ENCODE assay signal across 8 cellular contexts in the genomic region with DNA sequence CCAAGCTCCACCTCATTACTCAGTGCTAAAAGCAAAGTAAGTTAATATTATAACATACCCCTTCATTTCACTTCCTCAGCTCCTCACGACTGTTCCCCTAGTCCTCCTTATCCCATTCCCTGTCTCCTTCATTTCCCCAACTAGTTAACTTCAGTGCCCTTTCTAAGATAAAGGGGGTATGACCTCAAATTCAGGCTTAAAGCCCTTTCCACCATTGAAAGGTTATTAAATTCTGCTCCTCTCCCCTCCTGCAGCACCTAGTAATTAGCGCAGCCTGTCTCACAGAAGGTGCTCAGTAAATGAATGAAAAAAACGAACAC. TPM values are rescaled to one million over a fixed set of nuclear protein-coding genes. Genes with fewer than 3 reads are reported as not detected.
DNase-seq lines count a peak whose midpoint lies in the region; ATAC-seq and TF ChIP-seq lines count a peak whose summit lies in the region.

No MANE protein-coding gene starts in this region.

- H3K23ac ChIP-seq in IMR-90 (ENCODE audit: low read depth, low read length) = peak overlapping the region; percentile 73; the same call in 1 of the 2 replicates

- H3K36me3 Mint-ChIP-seq in central memory CD8-positive, alpha-beta T cell (ENCODE audit: insufficient read depth) = peaks cover 9% of the 10 kb centered on the region

- peak overlapping the region; percentile 66 for H2AK9ac ChIP-seq in IMR-90 (replicated peaks; ENCODE audit: low read depth, low read length, poor library complexity)

- ATAC-seq in IMR-90 (ENCODE audit: low read depth) (no peak), HG02763 (IDR thresholded peaks at IDR 0.05; ENCODE audit: unreplicated experiment) (no peak), HG03565 (IDR thresholded peaks at IDR 0.05; ENCODE audit: unreplicated experiment) (no peak), GM19324 (IDR thresholded peaks at IDR 0.05; ENCODE audit: low FRiP score, unreplicated experiment) (no peak)
- no peak for ATAC-seq in central memory CD8-positive, alpha-beta T cell (replicated peaks; ENCODE audit: extremely low read depth, poor library complexity, severe bottlenecking)

- peak overlapping the region; percentile 58; the same call in 2 of the 3 replicates for H2BK15ac ChIP-seq in IMR-90 (ENCODE audit: low read depth, low read length)

- H3K4ac ChIP-seq in IMR-90 (ENCODE audit: low read depth, low read length) = peak overlapping the region; percentile 95

- H3K4me3 ChIP-seq in A673 (ENCODE audit: low read depth, low read length, poor library complexity, severe bottlenecking) = peak overlapping the region; percentile 53
- H3K4me3 ChIP-seq in IMR-90 (ENCODE audit: insufficient read depth, low read depth, low read length) = peak overlapping the region; percentile 42
- H3K4me3 ChIP-seq in mucosa of stomach (ENCODE audit: low read length) = peak overlapping the region; percentile 85

- H2AK5ac ChIP-seq in IMR-90 (ENCODE audit: low read depth, low read length) = no peak overlapping the region

- DNase-seq in A673 (ENCODE audit: low spot score) (no peak), IMR-90 (no peak), GM20000 (ENCODE audit: low spot score) (no peak)
- no peak for DNase-seq in central memory CD8-positive, alpha-beta T cell (ENCODE audit: low spot score in 2 of 2)

- peak overlapping the region; percentile 81 for H4K91ac ChIP-seq in IMR-90 (ENCODE audit: insufficient read depth, low read depth, low read length)

- H4K8ac ChIP-seq in IMR-90 (ENCODE audit: low read depth in 2 of 2, low read length in 2 of 2) = peak overlapping the region; percentile 91 to 99

- TF ChIP-seq RAD21 in IMR-90 (IDR thresholded peaks at IDR 0.05; ENCODE audit: low read length) = no peak

- H3K4me1 Mint-ChIP-seq in central memory CD8-positive, alpha-beta T cell = peaks cover 31% of the 10 kb centered on the region

- H3K79me1 ChIP-seq in IMR-90 (ENCODE audit: low read depth in 1 of 2, low read length in 2 of 2) = peaks cover 7 to 8% of the 10 kb centered on the region in 2 experiments; a peak in 2 of 4 replicates

- H3K4me3 Mint-ChIP-seq in central memory CD8-positive, alpha-beta T cell = peak overlapping the region; percentile 85

- H3K27ac ChIP-seq in A673 (ENCODE audit: low read depth, low read length, poor library complexity, severe bottlenecking) (no peak overlapping the region), IMR-90 (ENCODE audit: insufficient read depth, low read length) (peak overlapping the region; percentile 95)

- intact Hi-C loops in A673 (cut with micrococcal nuclease; ENCODE audit: unreplicated experiment) (no loop called here), IMR-90 (cut with micrococcal nuclease) (loop anchor here (10.0 kb wide), 1 partner anchor 495 kb away; no protein-coding TSS in a partner anchor)

- no peaks in the 10 kb centered on the region for H3K9me3 ChIP-seq in A673 (ENCODE audit: low read depth, low read length, poor library complexity, severe bottlenecking)
- H3K9me3 ChIP-seq in IMR-90 (ENCODE audit: control insufficient read depth, insufficient read depth, low read length) = no peaks in the 10 kb centered on the region
- no peaks in the 10 kb centered on the region for H3K9me3 ChIP-seq in mucosa of stomach (ENCODE audit: control insufficient read depth, low read length)

- H3K9me1 ChIP-seq in IMR-90 (ENCODE audit: insufficient read depth, low read length) = peaks cover 8% of the 10 kb centered on the region

- H4K5ac ChIP-seq in IMR-90 (ENCODE audit: low read depth, low read length) = peak overlapping the region; percentile 83

- H3K36me3 ChIP-seq in A673 (ENCODE audit: insufficient read depth, low read length, poor library complexity, severe bottlenecking) (no peaks in the 10 kb centered on the region), IMR-90 (ENCODE audit: control insufficient read depth, insufficient read depth, low read length) (no peaks in the 10 kb centered on the region), mucosa of stomach (ENCODE audit: control insufficient read depth, insufficient read depth, low read length) (no peaks in the 10 kb centered on the region)

- H3K27ac Mint-ChIP-seq in central memory CD8-positive, alpha-beta T cell (ENCODE audit: low read depth) = peak overlapping the region; percentile 94

- in situ Hi-C loops in IMR-90 (cut with MboI; ENCODE audit: low sequenced_read_pairs) = no loop called here

- H2AFZ ChIP-seq in IMR-90 (replicated peaks; ENCODE audit: low read length, poor library complexity) = peak overlapping the region; percentile 97

- TF ChIP-seq CTCF in A673 (conservative IDR thresholded peaks at IDR 0.05; ENCODE audit: low read depth, low read length) (no peak), IMR-90 (conservative IDR thresholded peaks at IDR 0.05; ENCODE audit: low read depth, low read length) (no peak), GM20000 (IDR thresholded peaks at IDR 0.05; ENCODE audit: extremely low read depth, missing control alignments) (no peak)

- peak overlapping the region; percentile 92 for H2BK120ac ChIP-seq in IMR-90 (ENCODE audit: low read depth, low read length)

- WGBS in IMR-90 (ENCODE audit: extremely low coverage in 2 of 2, insufficient read length in 1 of 2), 2 experiments = 0% methylated on average over 1 of the region's 3 CpGs; no CpG with 5 or more reads in 1 of the 2 experiments

- peak overlapping the region; percentile 63; the same call in 1 of the 2 replicates for H3K18ac ChIP-seq in IMR-90 (ENCODE audit: low read depth, low read length)

- TF ChIP-seq POLR2A in IMR-90 (IDR thresholded peaks at IDR 0.05; ENCODE audit: low read depth, low read length) = no peak

- POLR2A ChIA-PET in A673 (lab: Charles Lee; ENCODE audit: low non-redundant PET) (no interaction called here), IMR-90 (lab: Charles Lee; ENCODE audit: unreplicated experiment) (interaction anchor here (0.5 to 1.1 kb wide), 3 partner anchors 11 to 1664 kb away, joined by 3 read pairs; no protein-coding TSS in a partner anchor)

- peak overlapping the region; percentile 96 for H3K14ac ChIP-seq in IMR-90 (replicated peaks; ENCODE audit: low read depth, low read length)

- BruUV-seq in A673 (replicated peaks; lab: Mats Ljungman, UMichigan) (no TSS peak), IMR-90 (replicated peaks; lab: Mats Ljungman, UMichigan) (no TSS peak)

- H3K4me2 ChIP-seq in IMR-90 (ENCODE audit: low read depth, low read length) = peak overlapping the region; percentile 71

- H3K9me3 Mint-ChIP-seq in central memory CD8-positive, alpha-beta T cell = no peaks in the 10 kb centered on the region

- H2BK20ac ChIP-seq in IMR-90 (ENCODE audit: low read depth, low read length) = peak overlapping the region; percentile 87

- H3K27me3 ChIP-seq in A673 (replicated peaks; ENCODE audit: insufficient read depth, low read depth, low read length, poor library complexity) (no peaks in the 10 kb centered on the region), IMR-90 (ENCODE audit: control insufficient read depth, insufficient read depth, low read length) (no peaks in the 10 kb centered on the region), mucosa of stomach (ENCODE audit: control insufficient read depth, insufficient read depth, low read length) (no peaks in the 10 kb centered on the region)

- H3K56ac ChIP-seq in IMR-90 (ENCODE audit: extremely low read depth, insufficient read depth, low read length) = peak overlapping the region; percentile 94

- H3K9ac ChIP-seq in IMR-90 (ENCODE audit: low read depth, low read length) (peak overlapping the region; percentile 96; the same call in 1 of the 2 replicates), mucosa of stomach (ENCODE audit: low read length) (peak overlapping the region; percentile 96)

- H4K20me1 ChIP-seq in IMR-90 (ENCODE audit: insufficient read depth, low read length) = no peaks in the 10 kb centered on the region

- CTCF ChIA-PET in A673 (lab: Charles Lee) = interaction anchor here (0.6 to 1.2 kb wide), 3 partner anchors 145 to 322 kb away, joined by 3 to 5 read pairs (median 3); no protein-coding TSS in a partner anchor
- CTCF ChIA-PET in IMR-90 (lab: Yijun Ruan, JAX) = no interaction called here

- H3K27me3 Mint-ChIP-seq in central memory CD8-positive, alpha-beta T cell = no peaks in the 10 kb centered on the region

- dilution Hi-C loops in IMR-90 (cut with HindIII; ENCODE audit: low sequenced_read_pairs, unreplicated experiment) = no loop called here

- peak overlapping the region; percentile 86 for H2BK5ac ChIP-seq in IMR-90 (ENCODE audit: low read depth, low read length, poor library complexity, severe bottlenecking)

- H3K4me1 ChIP-seq in A673 (ENCODE audit: insufficient read depth, low read length, poor library complexity, severe bottlenecking) (no peaks in the 10 kb centered on the region), IMR-90 (ENCODE audit: control insufficient read depth, insufficient read depth, low read length) (peaks cover 11% of the 10 kb centered on the region), mucosa of stomach (ENCODE audit: control insufficient read depth, insufficient read depth, low read length) (peaks cover 33% of the 10 kb centered on the region)

TF ChIP-seq in IMR-90, 13 proteins besides CTCF, POLR2A, EP300 and RAD21 (continues in another document):
- no peak for TF ChIP-seq MAFK (IDR thresholded peaks at IDR 0.05; ENCODE audit: low read depth, low read length)
- TF ChIP-seq, protein P1, sequence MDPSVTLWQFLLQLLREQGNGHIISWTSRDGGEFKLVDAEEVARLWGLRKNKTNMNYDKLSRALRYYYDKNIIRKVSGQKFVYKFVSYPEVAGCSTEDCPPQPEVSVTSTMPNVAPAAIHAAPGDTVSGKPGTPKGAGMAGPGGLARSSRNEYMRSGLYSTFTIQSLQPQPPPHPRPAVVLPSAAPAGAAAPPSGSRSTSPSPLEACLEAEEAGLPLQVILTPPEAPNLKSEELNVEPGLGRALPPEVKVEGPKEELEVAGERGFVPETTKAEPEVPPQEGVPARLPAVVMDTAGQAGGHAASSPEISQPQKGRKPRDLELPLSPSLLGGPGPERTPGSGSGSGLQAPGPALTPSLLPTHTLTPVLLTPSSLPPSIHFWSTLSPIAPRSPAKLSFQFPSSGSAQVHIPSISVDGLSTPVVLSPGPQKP (IDR thresholded peaks at IDR 0.05; ENCODE audit: borderline replicate concordance, low read depth, low read length) = no peak

RNA-seq across cellular contexts. Expression of a gene that starts 1.0 kb away (rescaled TPM):
- total RNA-seq in A673 (2021) = 0.15 and 0.21 TPM in 2 replicates
- total RNA-seq in IMR-90 (2012; rRNA removed) = 1.3 and 2.5 TPM in 2 replicates
- 0.47 and 0.67 TPM in 2 replicates for polyA plus RNA-seq in IMR-90 (2012; rRNA removed)
- polyA plus RNA-seq in IMR-90 (2012; cell fraction: cytosol; rRNA removed) = 0.14 and 0.24 TPM in 2 replicates
- polyA plus RNA-seq in IMR-90 (2012; cell fraction: nucleus; rRNA removed; ENCODE audit: low replicate concordance) = 0.07 and 0.71 TPM in 2 replicates

RNA-seq across cellular contexts. Expression of a gene that starts 45.2 kb away (rescaled TPM):
- total RNA-seq in A673 (2021) (not detected in 2 replicates), IMR-90 (2012; rRNA removed) (under 0.01 TPM in 1 of 2 replicates, not detected in the other)
- polyA plus RNA-seq in IMR-90 (2012; rRNA removed) = 0.04 and 0.07 TPM in 2 replicates
- polyA plus RNA-seq in IMR-90 (2012; cell fraction: cytosol; rRNA removed) = 0.02 TPM in 1 of 2 replicates, not detected in the other
- polyA plus RNA-seq in IMR-90 (2012; cell fraction: nucleus; rRNA removed; ENCODE audit: low replicate concordance) = not detected in 2 replicates
